In genomic region chr2:1645761-1646476, GRCh38 we compare ENCODE assay signal across 18 cellular contexts.
DNase-seq lines count a peak whose midpoint lies in the region; ATAC-seq and TF ChIP-seq lines count a peak whose summit lies in the region.
"Had no signal": no experiment of that assay in that cellular context is flagged by ENCODE, and none has a peak within 500 bp of the region (broad histone marks: within the 10 kb centered on the region; RNA-seq: fewer than 3 reads in every experiment).

No MANE protein-coding gene starts in this region.

- H3K36me3 Mint-ChIP-seq in activated naive CD4-positive, alpha-beta T cell treated with anti-CD3 and anti-CD28 coated beads, Interleukin-2, amount 10 ng/mL, durations not matched to agents 7 days and 5 days = no peaks in the 10 kb centered on the region
- no peaks in the 10 kb centered on the region for H3K36me3 Mint-ChIP-seq in activated naive CD4-positive, alpha-beta T cell treated with anti-CD3 and anti-CD28 coated beads, Interleukin-2, amount 50 U/mL, for 72 hours
- H3K36me3 Mint-ChIP-seq in endodermal cell (ENCODE audit: low read depth) = peaks cover 70% of the 10 kb centered on the region
- H3K36me3 Mint-ChIP-seq in nephron progenitor cell (ENCODE audit: low read depth) = peaks cover 85% of the 10 kb centered on the region

- no peak for DNase-seq in activated naive CD4-positive, alpha-beta T cell treated with anti-CD3 and anti-CD28 coated beads, Interleukin-2, amount 10 ng/mL, durations not matched to agents 7 days and 5 days
- no peak for DNase-seq in activated naive CD4-positive, alpha-beta T cell treated with anti-CD3 and anti-CD28 coated beads, Interleukin-2, amount 50 U/mL, for 72 hours (ENCODE audit: low spot score in 2 of 2)
- peak; percentile 55 for DNase-seq in endodermal cell
- no peak for DNase-seq in nephron progenitor cell
- no peak for DNase-seq in NCI-H2081 treated with DMSO at 0.1 percent for 48 hours (lab: John Stamatoyannopoulos, UW)
- DNase-seq in activated T-cell treated with anti-CD3 and anti-CD28 coated beads, Interleukin-2, amount 50 U/mL, for 1 hour = no peak
- DNase-seq in activated CD4-positive, alpha-beta T cell treated with anti-CD3 and anti-CD28 coated beads for 1 hour = no peak
- DNase-seq: 8988T; activated CD4-positive, alpha-beta T cell treated with anti-CD3 and anti-CD28 coated beads for 36 hours; C1 segment of cervical spinal cord; DMS 273 treated with DMSO at 0.1 percent for 48 hours; foreskin keratinocyte; NCI-H2227 treated with DMSO at 0.1 percent for 48 hours; stimulated activated CD4-positive, alpha-beta T cell treated with anti-CD3 and anti-CD28 coated beads, Interleukin-4, amount 100 ng/mL, for 4 hours had no signal

- peak overlapping the region; percentile 15 for H3K27ac Mint-ChIP-seq in activated naive CD4-positive, alpha-beta T cell treated with anti-CD3 and anti-CD28 coated beads, Interleukin-2, amount 10 ng/mL, durations not matched to agents 7 days and 5 days
- H3K27ac Mint-ChIP-seq in activated naive CD4-positive, alpha-beta T cell treated with anti-CD3 and anti-CD28 coated beads, Interleukin-2, amount 50 U/mL, for 72 hours = peak overlapping the region in 1 of 2 donors; percentile 40
- H3K27ac Mint-ChIP-seq in endodermal cell (no peak overlapping the region), nephron progenitor cell (peak overlapping the region; percentile 60)
- H3K27ac Mint-ChIP-seq: activated CD4-positive, alpha-beta T cell treated with anti-CD3 and anti-CD28 coated beads for 36 hours had no signal

- H3K27ac ChIP-seq in endodermal cell (ENCODE audit: low read depth, low read length) = no peak overlapping the region
- peak overlapping the region; percentile 65 for H3K27ac ChIP-seq in urinary bladder (ENCODE audit: low read depth)
- H3K27ac ChIP-seq: foreskin keratinocyte, pancreas, skin epidermis had no signal

- no peak for ATAC-seq in activated naive CD4-positive, alpha-beta T cell treated with anti-CD3 and anti-CD28 coated beads, Interleukin-2, amount 50 U/mL, for 72 hours
- ATAC-seq: activated CD4-positive, alpha-beta T cell treated with anti-CD3 and anti-CD28 coated beads for 36 hours; foreskin keratinocyte; left colon; pancreas had no signal

- H3K27me3 ChIP-seq in endodermal cell (ENCODE audit: control insufficient read depth, insufficient read depth, low read length, poor library complexity, severe bottlenecking) = no peaks in the 10 kb centered on the region
- H3K27me3 ChIP-seq: foreskin keratinocyte, pancreas had no signal

- no peak overlapping the region for H3K4me3 ChIP-seq in endodermal cell (ENCODE audit: low read length)
- no peak overlapping the region for H3K4me3 ChIP-seq in urinary bladder (ENCODE audit: low read depth, low read length)
- H3K4me3 ChIP-seq: pancreas, skin epidermis had no signal

- no peaks in the 10 kb centered on the region for H3K4me1 Mint-ChIP-seq in activated naive CD4-positive, alpha-beta T cell treated with anti-CD3 and anti-CD28 coated beads, Interleukin-2, amount 10 ng/mL, durations not matched to agents 7 days and 5 days
- peaks cover 13% of the 10 kb centered on the region for H3K4me1 Mint-ChIP-seq in endodermal cell
- peaks cover 28% of the 10 kb centered on the region for H3K4me1 Mint-ChIP-seq in nephron progenitor cell
- H3K4me1 Mint-ChIP-seq: activated CD4-positive, alpha-beta T cell treated with anti-CD3 and anti-CD28 coated beads for 36 hours had no signal

- H3K9me3 Mint-ChIP-seq in activated naive CD4-positive, alpha-beta T cell treated with anti-CD3 and anti-CD28 coated beads, Interleukin-2, amount 10 ng/mL, durations not matched to agents 7 days and 5 days = peaks cover 3% of the 10 kb centered on the region
- no peaks in the 10 kb centered on the region for H3K9me3 Mint-ChIP-seq in activated naive CD4-positive, alpha-beta T cell treated with anti-CD3 and anti-CD28 coated beads, Interleukin-2, amount 50 U/mL, for 72 hours
- H3K9me3 Mint-ChIP-seq in endodermal cell (no peaks in the 10 kb centered on the region), nephron progenitor cell (no peaks in the 10 kb centered on the region)

- no peak overlapping the region for H3K4me3 Mint-ChIP-seq in activated naive CD4-positive, alpha-beta T cell treated with anti-CD3 and anti-CD28 coated beads, Interleukin-2, amount 10 ng/mL, durations not matched to agents 7 days and 5 days
- H3K4me3 Mint-ChIP-seq in endodermal cell = no peak overlapping the region
- H3K4me3 Mint-ChIP-seq in nephron progenitor cell = no peak overlapping the region
- H3K4me3 Mint-ChIP-seq: activated CD4-positive, alpha-beta T cell treated with anti-CD3 and anti-CD28 coated beads for 36 hours had no signal

- WGBS in endodermal cell (ENCODE audit: insufficient coverage in 1 of 2, insufficient read length in 1 of 2), 2 experiments = 95% methylated on average over 17 to 19 of the region's 19 CpGs
- WGBS in urinary bladder = 65% methylated on average over 19 of the region's 19 CpGs

- TF ChIP-seq CTCF in endodermal cell (conservative IDR thresholded peaks at IDR 0.05) (no peak), nephron progenitor cell (IDR thresholded peaks at IDR 0.05) (no peak)

- H3K9ac ChIP-seq in endodermal cell (ENCODE audit: extremely low read depth, low read length, poor library complexity, severe bottlenecking) = no peak overlapping the region

- H3K4me1 ChIP-seq in endodermal cell (ENCODE audit: control insufficient read depth, insufficient read depth, low read length) (peaks cover 3% of the 10 kb centered on the region), urinary bladder (ENCODE audit: insufficient read depth) (no peaks in the 10 kb centered on the region)
- H3K4me1 ChIP-seq: foreskin keratinocyte, pancreas had no signal

- H3K36me3 ChIP-seq in endodermal cell (ENCODE audit: control insufficient read depth, insufficient read depth, low read length) (peaks cover 53% of the 10 kb centered on the region), urinary bladder (ENCODE audit: insufficient read depth) (no peaks in the 10 kb centered on the region)
- H3K36me3 ChIP-seq: pancreas had no signal

- no peaks in the 10 kb centered on the region for H3K27me3 Mint-ChIP-seq in activated naive CD4-positive, alpha-beta T cell treated with anti-CD3 and anti-CD28 coated beads, Interleukin-2, amount 10 ng/mL, durations not matched to agents 7 days and 5 days
- H3K27me3 Mint-ChIP-seq in endodermal cell (ENCODE audit: insufficient read depth) (no peaks in the 10 kb centered on the region), nephron progenitor cell (ENCODE audit: low read depth, poor library complexity) (no peaks in the 10 kb centered on the region)
- H3K27me3 Mint-ChIP-seq: activated CD4-positive, alpha-beta T cell treated with anti-CD3 and anti-CD28 coated beads for 36 hours had no signal

- no peaks in the 10 kb centered on the region for H3K9me3 ChIP-seq in endodermal cell (ENCODE audit: control insufficient read depth, low read length)
- H3K9me3 ChIP-seq: pancreas had no signal

- CTCF ChIA-PET in activated naive CD4-positive, alpha-beta T cell treated with anti-CD3 and anti-CD28 coated beads, Interleukin-2, amount 10 ng/mL, durations not matched to agents 7 days and 5 days (lab: Charles Lee) = no interaction called here
